9 cellular contexts compared by ENCODE assay signal in the genomic region with DNA sequence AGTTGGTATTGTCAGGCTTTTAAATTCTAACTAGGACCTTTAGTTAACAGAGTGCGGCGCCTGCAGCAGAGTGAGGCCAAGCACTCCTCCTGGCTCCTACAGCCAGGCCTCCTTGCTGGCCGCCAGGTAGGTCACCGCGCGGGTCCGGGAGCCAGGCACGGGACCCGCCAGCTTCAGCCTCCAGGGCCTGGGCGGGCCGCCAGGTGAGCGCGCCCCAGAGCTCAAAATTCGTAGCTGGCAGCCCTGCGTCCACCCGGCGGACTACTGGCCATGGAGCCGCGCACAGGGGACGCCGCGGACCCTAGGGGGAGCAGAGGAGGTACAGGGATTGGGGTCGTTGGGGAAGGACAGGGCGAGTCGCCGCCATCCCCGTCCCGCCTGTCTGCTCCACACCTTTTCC. TPM values are rescaled to one million over a fixed set of nuclear protein-coding genes. Genes with fewer than 3 reads are reported as not detected.
DNase-seq lines count a peak whose midpoint lies in the region; ATAC-seq and TF ChIP-seq lines count a peak whose summit lies in the region.
"Had no signal": no experiment of that assay in that cellular context is flagged by ENCODE, and none has a peak within 500 bp of the region (broad histone marks: within the 10 kb centered on the region; RNA-seq: fewer than 3 reads in every experiment).

Gene MAGIX (plus strand): TSS at position 139 of the 400 bp plus-strand sequence. CDS start 132 bp downstream, at position 271.

- no peaks in the 10 kb centered on the region for H3K27me3 Mint-ChIP-seq in naive B cell

- ATAC-seq in naive B cell (ENCODE audit: low read depth in 2 of 2) (no peak), GM21360 (IDR thresholded peaks at IDR 0.05; ENCODE audit: unreplicated experiment) (no peak)

- peak within 1 kb of the TSS in 3 of 6 donors; percentile 70 to 80 (median 78) for H3K27ac Mint-ChIP-seq in naive B cell

- H3K9me3 Mint-ChIP-seq in naive B cell: peaks cover 0 to 3% (median 0%) of the 10 kb centered on the region in 7 donors

- H3K27ac ChIP-seq in dorsolateral prefrontal cortex: peak within 1 kb of the TSS in 58 of 59 donors; percentile 75 to 97 (median 94)

- H3K27me3 ChIP-seq in dorsolateral prefrontal cortex: peaks cover 0 to 42% (median 0%) of the 10 kb centered on the region in 45 donors

- DNase-seq in AG10803 (ENCODE audit: low read depth) (no peak), LNCaP clone FGC (ENCODE audit: low read depth) (no peak), dorsolateral prefrontal cortex (peak in 1 of 10 donors; percentile 59), naive B cell (no peak), germinal center (ENCODE audit: low spot score) (no peak), HUDEP-2 (lab: John Stamatoyannopoulos, UW; ENCODE audit: unreplicated experiment in 76 of 76) (no peak)
- DNase-seq in stimulated activated CD8-positive, alpha-beta memory T cell treated with anti-CD3 and anti-CD28 coated beads, Interleukin-4, amount 100 ng/mL, for 48 hours: no peak
- DNase-seq: T-helper 9 cell had no signal

- TF ChIP-seq CTCF in AG10803 (conservative IDR thresholded peaks at IDR 0.05; ENCODE audit: low read length): no peak
- no peak for TF ChIP-seq CTCF in LNCaP clone FGC (IDR thresholded peaks at IDR 0.05; ENCODE audit: control insufficient read depth, extremely low read depth, insufficient read depth)
- no peak for TF ChIP-seq CTCF in dorsolateral prefrontal cortex (IDR thresholded peaks at IDR 0.05 in 54 of 56, conservative IDR thresholded peaks at IDR 0.05 in 2 of 56; ENCODE audit: low read depth in 1 of 56, partially characterized antibody in 56 of 56)

- H3K4me3 ChIP-seq in AG10803 (ENCODE audit: low read length): peak within 1 kb of the TSS; percentile 49
- peak within 1 kb of the TSS; percentile 49 for H3K4me3 ChIP-seq in LNCaP clone FGC (ENCODE audit: low read depth, low read length)
- peak within 1 kb of the TSS in 58 of 59 donors; percentile 29 to 67 (median 54) for H3K4me3 ChIP-seq in dorsolateral prefrontal cortex

- H3K4me3 Mint-ChIP-seq in naive B cell: peak within 1 kb of the TSS; percentile 65 to 91 (median 80)

- no peaks in the 10 kb centered on the region for H3K36me3 Mint-ChIP-seq in naive B cell

- H3K4me1 Mint-ChIP-seq in naive B cell: peaks cover 19 to 31% (median 24%) of the 10 kb centered on the region in 3 donors

- intact Hi-C loops in dorsolateral prefrontal cortex (cut with DNase I): loop anchor here in 1 of 2 donors (5.0 kb wide), 1 partner anchor 35 kb away; no protein-coding TSS in a partner anchor

RNA-seq across cellular contexts. Expression of gene MAGIX, which starts in this region (rescaled TPM):
- 1 to 10 TPM; 2.3 to 9.6 (median 5.3) TPM for total RNA-seq in dorsolateral prefrontal cortex
- polyA plus RNA-seq in naive B cell (ENCODE audit: low read depth in 6 of 6): under 1 TPM in 5 of 6 donors, not detected in 1; 0.18 to 0.96 (median 0.35) TPM
